7 cellular contexts compared by ENCODE assay signal in genomic region chr13:60627071-60627686, GRCh38.
DNase-seq lines count a peak whose midpoint lies in the region; ATAC-seq and TF ChIP-seq lines count a peak whose summit lies in the region.

No MANE protein-coding gene starts in this region.

- H3K27ac Mint-ChIP-seq in stimulated activated naive B cell treated with anti-CD40 and anti-IgM and Interleukin-4, amounts not matched to agents 10 μg/mL and 1 μg/mL and 100 μg/mL, for 72 hours: no peak overlapping the region

- peaks cover 6 to 12% of the 10 kb centered on the region in 2 donors for H3K27me3 Mint-ChIP-seq in stimulated activated naive B cell treated with anti-CD40 and anti-IgM and Interleukin-4, amounts not matched to agents 10 μg/mL and 1 μg/mL and 100 μg/mL, for 72 hours

- H3K4me3 Mint-ChIP-seq in stimulated activated naive B cell treated with anti-CD40 and anti-IgM and Interleukin-4, amounts not matched to agents 10 μg/mL and 1 μg/mL and 100 μg/mL, for 72 hours: no peak overlapping the region

- no peaks in the 10 kb centered on the region for H3K36me3 ChIP-seq in GM06990 (ENCODE audit: control insufficient read depth, insufficient read depth, low read length)

- TF ChIP-seq CTCF in GM06990 (IDR thresholded peaks at IDR 0.05; ENCODE audit: insufficient read depth, low read length, poor library complexity, severe bottlenecking) (peak; percentile 70), foreskin fibroblast (IDR thresholded peaks at IDR 0.05; ENCODE audit: low read depth, low read length) (peak; percentile 30)

- DNase-seq in GM06990 (ENCODE audit: extremely low read depth, insufficient read length) (no peak), HPDE6-E6E7 (ENCODE audit: extremely low spot score) (peak; percentile 13), RKO (ENCODE audit: low spot score) (peak; percentile 50), foreskin fibroblast (no peak)
- DNase-seq in stimulated activated naive B cell treated with anti-CD40 and anti-IgM and Interleukin-4, amounts not matched to agents 10 μg/mL and 1 μg/mL and 100 μg/mL, for 72 hours: no peak
- DNase-seq in activated effector memory CD4-positive, alpha-beta T cell treated with Interleukin-2 at 50 U/mL for 16 hours: no peak

- no peaks in the 10 kb centered on the region for H3K27me3 ChIP-seq in GM06990 (replicated peaks; ENCODE audit: control insufficient read depth, insufficient read depth, low read length)

- ATAC-seq in GM19438 (IDR thresholded peaks at IDR 0.05; ENCODE audit: low read depth, unreplicated experiment): peak; percentile 81
- ATAC-seq in stimulated activated naive B cell treated with anti-CD40 and anti-IgM and Interleukin-4, amounts not matched to agents 10 μg/mL and 1 μg/mL and 100 μg/mL, for 72 hours (replicated peaks): peak; percentile 56 to 59

- H3K4me3 ChIP-seq in GM06990 (replicated peaks; ENCODE audit: low read depth, low read length) (no peak overlapping the region), foreskin fibroblast (ENCODE audit: low read depth in 1 of 2, low read length in 2 of 2) (no peak overlapping the region)

- no peaks in the 10 kb centered on the region for H3K9me3 Mint-ChIP-seq in stimulated activated naive B cell treated with anti-CD40 and anti-IgM and Interleukin-4, amounts not matched to agents 10 μg/mL and 1 μg/mL and 100 μg/mL, for 72 hours

- H3K4me1 Mint-ChIP-seq in stimulated activated naive B cell treated with anti-CD40 and anti-IgM and Interleukin-4, amounts not matched to agents 10 μg/mL and 1 μg/mL and 100 μg/mL, for 72 hours: no peaks in the 10 kb centered on the region

- no peaks in the 10 kb centered on the region for H3K36me3 Mint-ChIP-seq in stimulated activated naive B cell treated with anti-CD40 and anti-IgM and Interleukin-4, amounts not matched to agents 10 μg/mL and 1 μg/mL and 100 μg/mL, for 72 hours

Comparison
In these comparisons a context has a peak if more than half of its experiments do, and no peak if none do; other contexts are left out.
1. DNase-seq: peak in HPDE6-E6E7 (single experiment) and RKO (single experiment); none in GM06990 (single experiment), foreskin fibroblast (0 of 2), stimulated activated naive B cell treated with anti-CD40 and anti-IgM and Interleukin-4, amounts not matched to agents 10 μg/mL and 1 μg/mL and 100 μg/mL, for 72 hours (single experiment) and activated effector memory CD4-positive, alpha-beta T cell treated with Interleukin-2 at 50 U/mL for 16 hours (single experiment).